Comparison of ENCODE assay signal across 9 cellular contexts in genomic region chr4:170497105-170497504, GRCh38.
DNase-seq lines count a peak whose midpoint lies in the region; ATAC-seq, FAIRE-seq and TF ChIP-seq lines count a peak whose summit lies in the region.
"Had no signal": no experiment of that assay in that cellular context is flagged by ENCODE, and none has a peak within 500 bp of the region (broad histone marks: within the 10 kb centered on the region; RNA-seq: fewer than 3 reads in every experiment).

No MANE protein-coding gene starts in this region.

- H3K27ac ChIP-seq in small intestine (ENCODE audit: low read depth in 1 of 2, low read length in 1 of 2) (no peak overlapping the region), transverse colon (no peak overlapping the region)

- TF ChIP-seq CTCF in transverse colon (IDR thresholded peaks at IDR 0.05): no peak
- no peak for TF ChIP-seq CTCF in mucosa of descending colon (IDR thresholded peaks at IDR 0.05)

- no peaks in the 10 kb centered on the region for H3K4me1 Mint-ChIP-seq in activated naive CD8-positive, alpha-beta T cell treated with anti-CD3 and anti-CD28 coated beads, Interleukin-2, amount 50 U/mL, for 24 hours

- peak; percentile 93 for ATAC-seq in GM21447 (IDR thresholded peaks at IDR 0.05; ENCODE audit: unreplicated experiment)
- ATAC-seq in activated naive CD8-positive, alpha-beta T cell treated with anti-CD3 and anti-CD28 coated beads, Interleukin-2, amount 50 U/mL, for 24 hours: no peak
- ATAC-seq in mucosa of descending colon: no peak
- no peak for ATAC-seq in sciatic nerve

- no peak overlapping the region for H3K27ac Mint-ChIP-seq in activated naive CD8-positive, alpha-beta T cell treated with anti-CD3 and anti-CD28 coated beads, Interleukin-2, amount 50 U/mL, for 24 hours

- peaks cover 7% of the 10 kb centered on the region for H3K9me3 Mint-ChIP-seq in activated naive CD8-positive, alpha-beta T cell treated with anti-CD3 and anti-CD28 coated beads, Interleukin-2, amount 50 U/mL, for 24 hours

- peak; percentile 1 for DNase-seq in EL
- peak; percentile 51 for DNase-seq in LoVo (ENCODE audit: low spot score)
- DNase-seq in activated naive CD8-positive, alpha-beta T cell treated with anti-CD3 and anti-CD28 coated beads, Interleukin-2, amount 50 U/mL, for 24 hours: no peak
- peak; percentile 28 for DNase-seq in small intestine
- no peak for DNase-seq in transverse colon
- DNase-seq in mucosa of descending colon: no peak
- no peak for DNase-seq in sciatic nerve (ENCODE audit: low spot score)

- FAIRE-seq in small intestine (lab: Jason Lieb, UNC): no peak
- FAIRE-seq: endometrium had no signal

- H3K9me3 ChIP-seq in small intestine (ENCODE audit: control insufficient read depth, low read depth): no peaks in the 10 kb centered on the region
- H3K9me3 ChIP-seq in transverse colon: no peaks in the 10 kb centered on the region
- no peaks in the 10 kb centered on the region for H3K9me3 ChIP-seq in mucosa of descending colon

- H3K4me3 ChIP-seq in small intestine (ENCODE audit: low read depth in 1 of 2, low read length in 2 of 2) (peak overlapping the region in 1 of 2 donors; percentile 18), transverse colon (no peak overlapping the region), mucosa of descending colon (no peak overlapping the region)

- no peak for TF ChIP-seq POLR2A in transverse colon (IDR thresholded peaks at IDR 0.05)

- H3K4me3 Mint-ChIP-seq in activated naive CD8-positive, alpha-beta T cell treated with anti-CD3 and anti-CD28 coated beads, Interleukin-2, amount 50 U/mL, for 24 hours: peak overlapping the region; percentile 48

- no peaks in the 10 kb centered on the region for H3K27me3 Mint-ChIP-seq in activated naive CD8-positive, alpha-beta T cell treated with anti-CD3 and anti-CD28 coated beads, Interleukin-2, amount 50 U/mL, for 24 hours

- H3K27me3 ChIP-seq in small intestine (ENCODE audit: control insufficient read depth in 2 of 2, insufficient read depth in 2 of 2, low read length in 2 of 2): no peaks in the 10 kb centered on the region
- H3K27me3 ChIP-seq in transverse colon: no peaks in the 10 kb centered on the region

- 45 to 65% (median 45%) methylated on average over 12 of the region's 12 CpGs for WGBS in small intestine, 3 donors
- 34 to 71% methylated on average over 3 to 12 of the region's 12 CpGs for WGBS in transverse colon (ENCODE audit: low coverage in 1 of 2), 2 donors

- no peaks in the 10 kb centered on the region for H3K36me3 Mint-ChIP-seq in activated naive CD8-positive, alpha-beta T cell treated with anti-CD3 and anti-CD28 coated beads, Interleukin-2, amount 50 U/mL, for 24 hours (ENCODE audit: low read depth)

- H3K4me1 ChIP-seq in small intestine (ENCODE audit: control insufficient read depth in 2 of 2, insufficient read depth in 1 of 2, low read depth in 1 of 2, low read length in 1 of 2) (no peaks in the 10 kb centered on the region), transverse colon (no peaks in the 10 kb centered on the region), mucosa of descending colon (ENCODE audit: low read depth) (no peaks in the 10 kb centered on the region)

- TF ChIP-seq EP300 in transverse colon (IDR thresholded peaks at IDR 0.05; ENCODE audit: low read depth): no peak

- in situ Hi-C loops in transverse colon (cut with MboI; ENCODE audit: low pct_ligation_motif_present in 1 of 4, low pct_unique_long_range_greater_than_20kb in 1 of 4, low sequenced_read_pairs in 3 of 4): no loop called here

- intact Hi-C loops in transverse colon (cut with DNase I; ENCODE audit: low total_unique reads): no loop called here
- intact Hi-C loops in mucosa of descending colon (cut with DNase I, micrococcal nuclease): no loop called here
- intact Hi-C loops in sciatic nerve (cut with DNase I): no loop called here

- H3K36me3 ChIP-seq in small intestine (ENCODE audit: control insufficient read depth in 2 of 2, insufficient read depth in 2 of 2, low read length in 2 of 2) (no peaks in the 10 kb centered on the region), transverse colon (no peaks in the 10 kb centered on the region), mucosa of descending colon (ENCODE audit: low read depth) (no peaks in the 10 kb centered on the region)

Comparison
In these comparisons a context has a peak if more than half of its experiments do, and no peak if none do; other contexts are left out.
1. DNase-seq: peak in EL (single experiment), LoVo (single experiment) and small intestine (single experiment); none in activated naive CD8-positive, alpha-beta T cell treated with anti-CD3 and anti-CD28 coated beads, Interleukin-2, amount 50 U/mL, for 24 hours (single experiment), transverse colon (single experiment), mucosa of descending colon (0 of 3) and sciatic nerve (single experiment).